3 cellular contexts compared by ENCODE assay signal in genomic region chr11:578276-579035, GRCh38.
TF ChIP-seq lines count a peak whose summit lies in the region.

No MANE protein-coding gene starts in this region.

TF ChIP-seq in SK-N-SH, 30 proteins besides CTCF, POLR2A, EP300 and RAD21 (continued from another document):
- no peak for TF ChIP-seq REST (IDR thresholded peaks at IDR 0.05; ENCODE audit: low read depth, low read length)
- no peak for TF ChIP-seq MXI1 (IDR thresholded peaks at IDR 0.05; ENCODE audit: low read depth, low read length)
- no peak for TF ChIP-seq CHD2 (IDR thresholded peaks at IDR 0.05; ENCODE audit: low read length, partially characterized antibody)

TF ChIP-seq in SK-N-SH treated with all-trans-retinoic acid at 6 μM for 48 hours, 23 proteins besides CTCF, POLR2A, EP300 and RAD21 (continued from another document):
- TF ChIP-seq ARNTL (CRISPR knock-in tag; IDR thresholded peaks at IDR 0.05; ENCODE audit: borderline replicate concordance, low read depth) (no peak), RARB (CRISPR knock-in tag; IDR thresholded peaks at IDR 0.05) (no peak)
- TF ChIP-seq, protein P1, sequence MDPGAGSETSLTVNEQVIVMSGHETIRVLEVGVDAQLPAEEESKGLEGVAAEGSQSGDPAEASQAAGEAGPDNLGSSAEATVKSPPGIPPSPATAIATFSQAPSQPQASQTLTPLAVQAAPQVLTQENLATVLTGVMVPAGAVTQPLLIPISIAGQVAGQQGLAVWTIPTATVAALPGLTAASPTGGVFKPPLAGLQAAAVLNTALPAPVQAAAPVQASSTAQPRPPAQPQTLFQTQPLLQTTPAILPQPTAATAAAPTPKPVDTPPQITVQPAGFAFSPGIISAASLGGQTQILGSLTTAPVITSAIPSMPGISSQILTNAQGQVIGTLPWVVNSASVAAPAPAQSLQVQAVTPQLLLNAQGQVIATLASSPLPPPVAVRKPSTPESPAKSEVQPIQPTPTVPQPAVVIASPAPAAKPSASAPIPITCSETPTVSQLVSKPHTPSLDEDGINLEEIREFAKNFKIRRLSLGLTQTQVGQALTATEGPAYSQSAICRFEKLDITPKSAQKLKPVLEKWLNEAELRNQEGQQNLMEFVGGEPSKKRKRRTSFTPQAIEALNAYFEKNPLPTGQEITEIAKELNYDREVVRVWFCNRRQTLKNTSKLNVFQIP (CRISPR knock-in tag; IDR thresholded peaks at IDR 0.05; ENCODE audit: borderline replicate concordance, low read depth) = no peak

TF ChIP-seq in WTC11, 78 proteins besides CTCF, POLR2A, EP300 and RAD21 (continued from another document):
- TF ChIP-seq ZNF416 (CRISPR knock-in tag; IDR thresholded peaks at IDR 0.05) (no peak), FOXP1 (CRISPR knock-in tag; IDR thresholded peaks at IDR 0.05; ENCODE audit: borderline replicate concordance) (no peak), ZMAT4 (CRISPR knock-in tag; IDR thresholded peaks at IDR 0.05) (no peak), TP53 (CRISPR knock-in tag; IDR thresholded peaks at IDR 0.05) (no peak)
- TF ChIP-seq, protein P2, sequence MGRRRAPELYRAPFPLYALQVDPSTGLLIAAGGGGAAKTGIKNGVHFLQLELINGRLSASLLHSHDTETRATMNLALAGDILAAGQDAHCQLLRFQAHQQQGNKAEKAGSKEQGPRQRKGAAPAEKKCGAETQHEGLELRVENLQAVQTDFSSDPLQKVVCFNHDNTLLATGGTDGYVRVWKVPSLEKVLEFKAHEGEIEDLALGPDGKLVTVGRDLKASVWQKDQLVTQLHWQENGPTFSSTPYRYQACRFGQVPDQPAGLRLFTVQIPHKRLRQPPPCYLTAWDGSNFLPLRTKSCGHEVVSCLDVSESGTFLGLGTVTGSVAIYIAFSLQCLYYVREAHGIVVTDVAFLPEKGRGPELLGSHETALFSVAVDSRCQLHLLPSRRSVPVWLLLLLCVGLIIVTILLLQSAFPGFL (CRISPR knock-in tag; IDR thresholded peaks at IDR 0.05; ENCODE audit: borderline replicate concordance) = no peak
